8 cellular contexts compared by ENCODE assay signal in genomic region chr12:6965026-6965661, GRCh38. TPM values are rescaled to one million over a fixed set of nuclear protein-coding genes. Genes with fewer than 3 reads are reported as not detected.
DNase-seq lines count a peak whose midpoint lies in the region; ATAC-seq and TF ChIP-seq lines count a peak whose summit lies in the region.

No MANE protein-coding gene starts in this region.

- peaks cover 39% of the 10 kb centered on the region for H3K4me1 ChIP-seq in OCI-LY3 (ENCODE audit: low read length)
- peaks cover 48 to 71% (median 63%) of the 10 kb centered on the region in 4 donors for H3K4me1 ChIP-seq in esophagus muscularis mucosa

- no peak for TF ChIP-seq POLR2A in esophagus muscularis mucosa (IDR thresholded peaks at IDR 0.05; ENCODE audit: low read depth)

- H4K20me1 ChIP-seq in OCI-LY3 (ENCODE audit: insufficient read depth, low read length), result no peaks in the 10 kb centered on the region

- peak; percentile 100 for TF ChIP-seq CTCF in 22Rv1 (IDR thresholded peaks at IDR 0.05)
- peak; percentile 94 for TF ChIP-seq CTCF in OCI-LY3 (IDR thresholded peaks at IDR 0.05; ENCODE audit: low read depth, low read length)
- peak; percentile 87 to 94 (median 93) for TF ChIP-seq CTCF in esophagus muscularis mucosa (IDR thresholded peaks at IDR 0.05)
- peak; percentile 88 for TF ChIP-seq CTCF in natural killer cell (IDR thresholded peaks at IDR 0.05)

- H2AFZ ChIP-seq in OCI-LY3 (ENCODE audit: low read depth, low read length), result no peak overlapping the region

- ATAC-seq in GM18511 (IDR thresholded peaks at IDR 0.05; ENCODE audit: unreplicated experiment) (peak; percentile 41), natural killer cell (peak; percentile 53 to 70 (median 54))
- peak; percentile 37 for ATAC-seq in stimulated activated naive CD8-positive, alpha-beta T cell treated with anti-CD3 and anti-CD28 coated beads, Interleukin-15, Interleukin-2, amounts not matched to agents 100 U/mL and 50 U/mL, for 24 hours

- H3K36me3 ChIP-seq in OCI-LY3 (replicated peaks; ENCODE audit: low read depth, low read length) (peaks cover 60% of the 10 kb centered on the region), esophagus muscularis mucosa (peaks cover 36 to 46% (median 40%) of the 10 kb centered on the region in 4 donors)

- intact Hi-C loops in esophagus muscularis mucosa (cut with DNase I) (loop anchor here (1.0 to 5.0 kb wide), 2 partner anchors 41 to 93 kb away; partner anchors contain the start of gene SPSB2), natural killer cell (cut with micrococcal nuclease) (loop anchor here (1.0 kb wide), 2 partner anchors 21 to 41 kb away; partner anchors contain the start of gene C12orf57)

- peaks cover 26% of the 10 kb centered on the region for H3K79me2 ChIP-seq in OCI-LY3 (ENCODE audit: low read length)

- H3K4me3 ChIP-seq in OCI-LY3 (ENCODE audit: low read length) (no peak overlapping the region), esophagus muscularis mucosa (no peak overlapping the region)

- H3K4me1 Mint-ChIP-seq in IgD-negative memory B cell (peaks cover 29 to 48% (median 39%) of the 10 kb centered on the region in 3 donors), natural killer cell (peaks cover 32 to 41% of the 10 kb centered on the region in 2 donors)

- H3K27ac Mint-ChIP-seq in IgD-negative memory B cell (peak overlapping the region; percentile 70 to 90 (median 72)), natural killer cell (peak overlapping the region; percentile 80 to 82)

- WGBS in esophagus muscularis mucosa, result 24% methylated on average over 12 of the region's 12 CpGs

- peaks cover 1% of the 10 kb centered on the region for H3K36me3 Mint-ChIP-seq in IgD-negative memory B cell
- H3K36me3 Mint-ChIP-seq in natural killer cell, result peaks cover 6% of the 10 kb centered on the region

- no peaks in the 10 kb centered on the region for H3K9me3 ChIP-seq in OCI-LY3 (ENCODE audit: insufficient read depth, low read length)
- H3K9me3 ChIP-seq in esophagus muscularis mucosa, result no peaks in the 10 kb centered on the region

- H3K4me2 ChIP-seq in OCI-LY3 (ENCODE audit: low read length), result 0 out of 2 replicates have a peak overlapping the region, but pooled peaks have one; percentile 22

- peak; percentile 85 for DNase-seq in activated T-cell treated with anti-CD3 and anti-CD28 coated beads, Interleukin-2, amount 50 U/mL, for 1 hour
- DNase-seq in esophagus muscularis mucosa (ENCODE audit: extremely low spot score) (no peak), natural killer cell (peak; percentile 84)
- peak; percentile 94 for DNase-seq in stimulated activated naive CD8-positive, alpha-beta T cell treated with anti-CD3 and anti-CD28 coated beads, Interleukin-15, Interleukin-2, amounts not matched to agents 100 U/mL and 50 U/mL, for 24 hours

- H3K27ac ChIP-seq in 22Rv1 (peak overlapping the region; percentile 100), OCI-LY3 (ENCODE audit: low read length) (peak overlapping the region; percentile 58), esophagus muscularis mucosa (replicated peaks in 1 of 4) (peak overlapping the region; percentile 70 to 84 (median 75))

- H3K4me3 Mint-ChIP-seq in IgD-negative memory B cell, result peak overlapping the region in 1 of 4 donors; percentile 66
- peak overlapping the region; percentile 21 for H3K4me3 Mint-ChIP-seq in natural killer cell

- H3K27me3 ChIP-seq in OCI-LY3 (ENCODE audit: low read depth, low read length), result no peaks in the 10 kb centered on the region
- no peaks in the 10 kb centered on the region for H3K27me3 ChIP-seq in esophagus muscularis mucosa

- no peak for TF ChIP-seq EP300 in esophagus muscularis mucosa (IDR thresholded peaks at IDR 0.05)

- H3K9me3 Mint-ChIP-seq in IgD-negative memory B cell (no peaks in the 10 kb centered on the region), natural killer cell (no peaks in the 10 kb centered on the region)

- no peaks in the 10 kb centered on the region for H3K27me3 Mint-ChIP-seq in IgD-negative memory B cell
- no peaks in the 10 kb centered on the region for H3K27me3 Mint-ChIP-seq in natural killer cell (ENCODE audit: low read depth in 2 of 2)

- peak overlapping the region; percentile 39; the same call in 1 of the 2 replicates for H3K9ac ChIP-seq in OCI-LY3 (ENCODE audit: low read length)

RNA-seq across cellular contexts. Expression of gene PHB2, which starts 5.3 kb away (rescaled TPM):
- 123 TPM for polyA plus RNA-seq in IgD-negative memory B cell
- total RNA-seq in esophagus muscularis mucosa (100 to 1,000 TPM; 194 to 265 (median 233) TPM), natural killer cell (100 to 1,000 TPM; 123 to 133 (median 127) TPM)

RNA-seq across cellular contexts. Expression of gene EMG1, which starts 5.6 kb away (rescaled TPM):
- 62.0 TPM for polyA plus RNA-seq in IgD-negative memory B cell
- 10 to 100 TPM; 20.8 to 35.1 (median 26.3) TPM for total RNA-seq in esophagus muscularis mucosa
- total RNA-seq in natural killer cell, result 10 to 100 TPM; 22.1 to 30.4 (median 23.3) TPM

RNA-seq across cellular contexts. Expression of gene PTPN6, which starts 14.0 kb away (rescaled TPM):
- 1,038 TPM for polyA plus RNA-seq in IgD-negative memory B cell
- total RNA-seq in esophagus muscularis mucosa (10 to 100 TPM in 3 of 4 donors, 1 to 10 TPM in 1; 9.1 to 16.9 (median 13.3) TPM), natural killer cell (100 to 1,000 TPM; 279 to 357 (median 312) TPM)

RNA-seq across cellular contexts. Expression of gene C12orf57, which starts 21.3 kb away (rescaled TPM):
- 141 TPM for polyA plus RNA-seq in IgD-negative memory B cell
- total RNA-seq in esophagus muscularis mucosa (100 to 1,000 TPM; 307 to 437 (median 325) TPM), natural killer cell (100 to 1,000 TPM; 125 to 157 (median 126) TPM)

RNA-seq across cellular contexts. Expression of gene RNU7-1, which starts 21.5 kb away (rescaled TPM):
- polyA plus RNA-seq in IgD-negative memory B cell, result not detected
- total RNA-seq in esophagus muscularis mucosa, result not detected
- total RNA-seq in natural killer cell, result not detected

Comparison
In these comparisons a context has a peak if more than half of its experiments do, and no peak if none do; other contexts are left out.
1. RNA of gene PTPN6, which starts 14.0 kb away (total RNA-seq): 279 to 357 TPM in natural killer cell; 9.1 to 16.9 TPM in esophagus muscularis mucosa; every median in the first group is over 10 times any median in the second.
2. Peak in every context shown above with its lines, with median percentiles within 50 percentile points of each other: H3K27ac ChIP-seq, CTCF ChIP-seq and ATAC-seq.